ENCODE assay signal across 13 cellular contexts in the genomic region with DNA sequence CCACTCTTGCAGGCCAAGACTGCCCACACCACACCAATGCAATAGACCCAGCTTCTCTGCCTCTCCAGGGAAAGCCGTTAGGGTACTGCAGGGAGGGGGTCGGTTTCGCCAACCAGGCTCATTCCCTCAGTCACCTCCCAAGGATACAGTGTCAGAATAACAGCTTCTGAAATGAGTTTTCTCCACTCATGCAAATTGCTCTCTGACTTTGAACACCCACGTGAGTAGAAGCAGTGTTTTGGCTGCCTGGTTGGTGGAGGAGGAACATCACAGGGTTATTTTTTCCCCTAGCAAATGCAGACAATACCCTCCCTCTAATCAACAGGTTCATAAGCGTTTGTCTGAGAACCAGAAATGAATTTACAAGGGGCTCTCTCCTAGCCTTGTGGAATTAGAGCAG.
DNase-seq lines count a peak whose midpoint lies in the region; ATAC-seq and TF ChIP-seq lines count a peak whose summit lies in the region.
"Had no signal": no experiment of that assay in that cellular context is flagged by ENCODE, and none has a peak within 500 bp of the region (broad histone marks: within the 10 kb centered on the region; RNA-seq: fewer than 3 reads in every experiment).

No MANE protein-coding gene starts in this region.

- peaks cover 15 to 29% of the 10 kb centered on the region in 2 donors for H3K4me1 ChIP-seq in neuronal stem cell (ENCODE audit: control insufficient read depth in 2 of 2, insufficient read depth in 1 of 2, low read depth in 1 of 2, low read length in 2 of 2)
- peaks cover 11 to 73% (median 61%) of the 10 kb centered on the region in 9 donors for H3K4me1 ChIP-seq in heart right ventricle
- H3K4me1 ChIP-seq: right lobe of liver had no signal

- H2BK12ac ChIP-seq in neuronal stem cell (ENCODE audit: low read length) = no peak overlapping the region

- no peaks in the 10 kb centered on the region for H3K9me3 Mint-ChIP-seq in activated T-helper 1 cell treated with anti-CD3 and anti-CD28 coated beads, Interleukin-12 subunit alpha, Interleukin-12 subunit beta, Interleukin-2, Interleukin-4 antibody, amounts not matched to agents 30 ng/mL and 10 ng/mL and 1 ng/mL, durations not matched to agents 14 hours and 24 hours and 36 hours
- H3K9me3 Mint-ChIP-seq: CD14-positive monocyte; naive thymus-derived CD8-positive, alpha-beta T cell had no signal

- TF ChIP-seq CTCF in GM10266 (IDR thresholded peaks at IDR 0.05; ENCODE audit: control insufficient read depth, insufficient read depth, low read depth, missing control alignments) (no peak), heart right ventricle (IDR thresholded peaks at IDR 0.05) (no peak)

- peaks cover 0 to 18% of the 10 kb centered on the region in 2 donors for H3K36me3 ChIP-seq in neuronal stem cell (replicated peaks in 1 of 2; ENCODE audit: control insufficient read depth in 2 of 2, insufficient read depth in 2 of 2, low read length in 2 of 2)
- no peaks in the 10 kb centered on the region for H3K36me3 ChIP-seq in heart right ventricle
- H3K36me3 ChIP-seq: right lobe of liver had no signal

- H2BK15ac ChIP-seq in neuronal stem cell (ENCODE audit: low read length) = no peak overlapping the region

- H4K8ac ChIP-seq in neuronal stem cell (ENCODE audit: low read depth, low read length) = no peak overlapping the region

- H3K9ac ChIP-seq in neuronal stem cell (ENCODE audit: low read depth, low read length, poor library complexity) = no peak overlapping the region

- peaks cover 8% of the 10 kb centered on the region for H3K79me1 ChIP-seq in neuronal stem cell (ENCODE audit: low read depth, low read length)

- H3K4me1 Mint-ChIP-seq in activated T-helper 1 cell treated with anti-CD3 and anti-CD28 coated beads, Interleukin-12 subunit alpha, Interleukin-12 subunit beta, Interleukin-2, Interleukin-4 antibody, amounts not matched to agents 30 ng/mL and 10 ng/mL and 1 ng/mL, durations not matched to agents 14 hours and 24 hours and 36 hours (ENCODE audit: low read depth) = peaks cover 65% of the 10 kb centered on the region

- H2AK5ac ChIP-seq in neuronal stem cell (ENCODE audit: low read depth, low read length) = no peak overlapping the region

- H3K9me3 ChIP-seq in neuronal stem cell (replicated peaks in 1 of 2; ENCODE audit: control insufficient read depth in 2 of 2, insufficient read depth in 1 of 2, low read depth in 1 of 2, low read length in 2 of 2) = peaks cover 0 to 2% of the 10 kb centered on the region in 2 donors
- no peaks in the 10 kb centered on the region for H3K9me3 ChIP-seq in heart right ventricle
- H3K9me3 ChIP-seq: right lobe of liver had no signal

- H3K4ac ChIP-seq in neuronal stem cell (ENCODE audit: low read length) = no peak overlapping the region

- H3K14ac ChIP-seq in neuronal stem cell (ENCODE audit: low read length) = no peak overlapping the region

- H4K91ac ChIP-seq in neuronal stem cell (ENCODE audit: low read depth, low read length, poor library complexity) = no peak overlapping the region

- no peak overlapping the region for H2BK5ac ChIP-seq in neuronal stem cell (ENCODE audit: low read length)

- ATAC-seq in GM21390 (IDR thresholded peaks at IDR 0.05; ENCODE audit: unreplicated experiment) (peak; percentile 45), GM19397 (IDR thresholded peaks at IDR 0.05; ENCODE audit: unreplicated experiment) (no peak), heart right ventricle (no peak)
- ATAC-seq: naive thymus-derived CD8-positive, alpha-beta T cell; right lobe of liver had no signal

- H3K27ac ChIP-seq in neuronal stem cell (replicated peaks; ENCODE audit: low read length) (peak overlapping the region; percentile 22), heart right ventricle (peak overlapping the region in 3 of 10 donors; percentile 9 to 23 (median 19))
- H3K27ac ChIP-seq: right lobe of liver had no signal

- no peak overlapping the region for H3K4me2 ChIP-seq in neuronal stem cell (ENCODE audit: insufficient read depth, low read length, poor library complexity, severe bottlenecking)

- no peak overlapping the region for H3K18ac ChIP-seq in neuronal stem cell (ENCODE audit: low read length)

- H2AFZ ChIP-seq in neuronal stem cell (ENCODE audit: low read length) = no peak overlapping the region

- intact Hi-C loops in activated T-helper 1 cell treated with anti-CD3 and anti-CD28 coated beads, Interleukin-12 subunit alpha, Interleukin-12 subunit beta, Interleukin-2, Interleukin-4 antibody, amounts not matched to agents 30 ng/mL and 10 ng/mL and 1 ng/mL, durations not matched to agents 14 hours and 24 hours and 36 hours (cut with micrococcal nuclease) = loop anchor here (1.0 kb wide), 2 partner anchors 23 to 45 kb away; no protein-coding TSS in a partner anchor
- intact Hi-C loops in heart right ventricle (cut with DNase I) = no loop called here

- peak overlapping the region; percentile 72 for H3K27ac Mint-ChIP-seq in activated T-helper 1 cell treated with anti-CD3 and anti-CD28 coated beads, Interleukin-12 subunit alpha, Interleukin-12 subunit beta, Interleukin-2, Interleukin-4 antibody, amounts not matched to agents 30 ng/mL and 10 ng/mL and 1 ng/mL, durations not matched to agents 14 hours and 24 hours and 36 hours
- H3K27ac Mint-ChIP-seq: CD14-positive monocyte had no signal

- H3K27me3 ChIP-seq in neuronal stem cell (ENCODE audit: control insufficient read depth in 3 of 3, insufficient read depth in 3 of 3, low read depth in 1 of 3, low read length in 3 of 3) (no peaks in the 10 kb centered on the region), heart right ventricle (no peaks in the 10 kb centered on the region)
- H3K27me3 ChIP-seq: right lobe of liver had no signal

- DNase-seq in GM10266 (ENCODE audit: extremely low spot score) (peak; percentile 30), neuronal stem cell (ENCODE audit: low spot score) (no peak), NCI-H226 (no peak), heart right ventricle (no peak)
- no peak for DNase-seq in activated T-helper 1 cell treated with anti-CD3 and anti-CD28 coated beads, Interleukin-12 subunit alpha, Interleukin-12 subunit beta, Interleukin-2, Interleukin-4 antibody, amounts not matched to agents 30 ng/mL and 10 ng/mL and 1 ng/mL, durations not matched to agents 14 hours and 24 hours and 36 hours (ENCODE audit: low spot score)
- DNase-seq: H7; MV-4-11; naive thymus-derived CD8-positive, alpha-beta T cell; right lobe of liver; stimulated activated CD4-positive, alpha-beta T cell treated with anti-CD3 and anti-CD28 coated beads, Interleukin-4, amount 100 ng/mL, for 24 hours had no signal

- H3K4me3 Mint-ChIP-seq in activated T-helper 1 cell treated with anti-CD3 and anti-CD28 coated beads, Interleukin-12 subunit alpha, Interleukin-12 subunit beta, Interleukin-2, Interleukin-4 antibody, amounts not matched to agents 30 ng/mL and 10 ng/mL and 1 ng/mL, durations not matched to agents 14 hours and 24 hours and 36 hours = no peak overlapping the region
- H3K4me3 Mint-ChIP-seq: CD14-positive monocyte had no signal

- H3K36me3 Mint-ChIP-seq in activated T-helper 1 cell treated with anti-CD3 and anti-CD28 coated beads, Interleukin-12 subunit alpha, Interleukin-12 subunit beta, Interleukin-2, Interleukin-4 antibody, amounts not matched to agents 30 ng/mL and 10 ng/mL and 1 ng/mL, durations not matched to agents 14 hours and 24 hours and 36 hours (ENCODE audit: low read depth) = peaks cover 26% of the 10 kb centered on the region
- H3K36me3 Mint-ChIP-seq: CD14-positive monocyte had no signal

- no CpG with 5 or more reads among the region's 5 CpGs for WGBS in neuronal stem cell (ENCODE audit: extremely low coverage in 2 of 2, insufficient read length in 2 of 2, insufficient replicate concordance in 1 of 2), 2 donors
- WGBS in heart right ventricle, 2 donors = 68 to 82% methylated on average over 5 of the region's 5 CpGs

- no peaks in the 10 kb centered on the region for H3K27me3 Mint-ChIP-seq in activated T-helper 1 cell treated with anti-CD3 and anti-CD28 coated beads, Interleukin-12 subunit alpha, Interleukin-12 subunit beta, Interleukin-2, Interleukin-4 antibody, amounts not matched to agents 30 ng/mL and 10 ng/mL and 1 ng/mL, durations not matched to agents 14 hours and 24 hours and 36 hours (ENCODE audit: insufficient read depth)
- H3K27me3 Mint-ChIP-seq: naive thymus-derived CD8-positive, alpha-beta T cell had no signal

- no peak overlapping the region for H3K23ac ChIP-seq in neuronal stem cell (ENCODE audit: low read depth, low read length, poor library complexity)

- H2BK120ac ChIP-seq in neuronal stem cell (ENCODE audit: low read depth, low read length) = no peak overlapping the region

- H3K4me3 ChIP-seq in neuronal stem cell (ENCODE audit: low read length in 2 of 2) (no peak overlapping the region), heart right ventricle (no peak overlapping the region)
- H3K4me3 ChIP-seq: right lobe of liver had no signal
